8 cellular contexts compared by ENCODE assay signal in genomic region chr22:43346521-43346929, GRCh38. TPM values are rescaled to one million over a fixed set of nuclear protein-coding genes. Genes with fewer than 3 reads are reported as not detected.
DNase-seq lines count a peak whose midpoint lies in the region; ATAC-seq and TF ChIP-seq lines count a peak whose summit lies in the region.

No MANE protein-coding gene starts in this region.

- no peaks in the 10 kb centered on the region for H3K36me3 ChIP-seq in CD8-positive, alpha-beta T cell (ENCODE audit: insufficient read depth, low read length)
- H3K36me3 ChIP-seq in SK-N-SH (replicated peaks in 1 of 2; ENCODE audit: control insufficient read depth in 1 of 2, insufficient read depth in 2 of 2, low read length in 1 of 2) (no peaks in the 10 kb centered on the region), left ventricle myocardium inferior (no peaks in the 10 kb centered on the region), spleen (no peaks in the 10 kb centered on the region)

- H3K4me1 Mint-ChIP-seq in CD8-positive, alpha-beta T cell (ENCODE audit: low read depth), result peaks cover 9% of the 10 kb centered on the region

- no peaks in the 10 kb centered on the region for H4K20me1 ChIP-seq in SK-N-SH (ENCODE audit: insufficient read depth)

- TF ChIP-seq POLR2A in spleen (IDR thresholded peaks at IDR 0.05), result no peak

- peaks cover 58% of the 10 kb centered on the region for H3K27me3 Mint-ChIP-seq in CD8-positive, alpha-beta T cell (ENCODE audit: low read depth)

- no peaks in the 10 kb centered on the region for H3K36me3 Mint-ChIP-seq in CD8-positive, alpha-beta T cell

- ATAC-seq in CD8-positive, alpha-beta T cell, result peak; percentile 70
- ATAC-seq in GM18907 (IDR thresholded peaks at IDR 0.05; ENCODE audit: unreplicated experiment), result no peak

- intact Hi-C loops in CD8-positive, alpha-beta T cell (cut with DNase I, micrococcal nuclease), result loop anchor here (1.0 to 2.0 kb wide), 3 partner anchors 38 to 115 kb away; no protein-coding TSS in a partner anchor
- intact Hi-C loops in left ventricle myocardium inferior (cut with micrococcal nuclease), result loop anchor here (2.0 kb wide), 1 partner anchor 74 kb away; no protein-coding TSS in a partner anchor
- intact Hi-C loops in spleen (cut with DNase I; ENCODE audit: low total_unique reads), result loop anchor here (5.0 kb wide), 2 partner anchors 74 to 114 kb away; no protein-coding TSS in a partner anchor

- no peak for TF ChIP-seq EP300 in SK-N-SH (IDR thresholded peaks at IDR 0.05; ENCODE audit: borderline replicate concordance in 1 of 2, low read depth in 1 of 2, low read length in 1 of 2)

- CTCF ChIA-PET in CD8-positive, alpha-beta T cell (lab: Charles Lee), result interaction anchor here (0.7 to 4.5 kb wide), 43 partner anchors 9 to 138 kb away, joined by 3 to 151 read pairs (median 5); no protein-coding TSS in a partner anchor
- CTCF ChIA-PET in SK-N-SH (lab: Yijun Ruan, JAX), result interaction anchor here (0.6 to 5.6 kb wide), 50 partner anchors 9 to 161 kb away, joined by 3 to 207 read pairs (median 5); no protein-coding TSS in a partner anchor

- H3K27ac Mint-ChIP-seq in CD8-positive, alpha-beta T cell, result no peak overlapping the region

- DNase-seq in CD8-positive, alpha-beta T cell, result peak; percentile 44 to 81 (median 62)
- DNase-seq in HT-29 (ENCODE audit: low spot score) (peak; percentile 54), SK-N-SH (peak; percentile 73), left ventricle myocardium inferior (peak; percentile 67), spleen (peak; percentile 87), hippocampal formation (lab: John Stamatoyannopoulos, UW) (no peak)
- peak; percentile 67 for DNase-seq in activated naive CD4-positive, alpha-beta T cell treated with anti-CD3 and anti-CD28 coated beads, Interleukin-2, amount 50 U/mL, for 16 hours

- no peaks in the 10 kb centered on the region for H3K9me3 Mint-ChIP-seq in CD8-positive, alpha-beta T cell

- no CpG with 5 or more reads among the region's 8 CpGs for WGBS in SK-N-SH (ENCODE audit: low lambda C conversion rate)
- WGBS in spleen, 5 donors, result 12 to 19% (median 17%) methylated on average over 7 to 8 of the region's 8 CpGs

- no peak overlapping the region for H3K9ac ChIP-seq in SK-N-SH

- no peaks in the 10 kb centered on the region for H3K27me3 ChIP-seq in CD8-positive, alpha-beta T cell (ENCODE audit: insufficient read depth, low read length)
- H3K27me3 ChIP-seq in SK-N-SH (ENCODE audit: insufficient read depth), result no peaks in the 10 kb centered on the region
- peaks cover 99% of the 10 kb centered on the region for H3K27me3 ChIP-seq in left ventricle myocardium inferior (ENCODE audit: low read depth)
- peaks cover 0 to 82% (median 26%) of the 10 kb centered on the region in 7 donors for H3K27me3 ChIP-seq in spleen (replicated peaks in 1 of 7)

- peak; percentile 71 for TF ChIP-seq RAD21 in SK-N-SH (IDR thresholded peaks at IDR 0.05; ENCODE audit: low read length)

- no peak overlapping the region for H3K27ac ChIP-seq in CD8-positive, alpha-beta T cell (ENCODE audit: low read depth, low read length)
- no peak overlapping the region for H3K27ac ChIP-seq in SK-N-SH (ENCODE audit: low read depth in 2 of 2, low read length in 1 of 2)
- H3K27ac ChIP-seq in left ventricle myocardium inferior (replicated peaks), result no peak overlapping the region
- peak overlapping the region in 2 of 8 donors; percentile 38 to 41 for H3K27ac ChIP-seq in spleen

- H3K4me3 Mint-ChIP-seq in CD8-positive, alpha-beta T cell, result no peak overlapping the region

- POLR2A ChIA-PET in CD8-positive, alpha-beta T cell (lab: Charles Lee), result interaction anchor here (1.0 to 1.6 kb wide), 3 partner anchors 73 to 115 kb away, joined by 3 to 4 read pairs (median 4); no protein-coding TSS in a partner anchor
- POLR2A ChIA-PET in SK-N-SH (lab: Yijun Ruan, JAX), result no interaction called here

- TF ChIP-seq CTCF in CD8-positive, alpha-beta T cell (IDR thresholded peaks at IDR 0.05), result peak; percentile 69
- TF ChIP-seq CTCF in SK-N-SH (IDR thresholded peaks at IDR 0.05) (peak; percentile 49), left ventricle myocardium inferior (IDR thresholded peaks at IDR 0.05; ENCODE audit: borderline replicate concordance) (peak; percentile 87), spleen (IDR thresholded peaks at IDR 0.05 in 8 of 11, conservative IDR thresholded peaks at IDR 0.05 in 3 of 11) (peak; percentile 26 to 81 (median 69))

- no peaks in the 10 kb centered on the region for H3F3A ChIP-seq in SK-N-SH (replicated peaks; ENCODE audit: insufficient read depth)

- no peaks in the 10 kb centered on the region for H3K79me2 ChIP-seq in SK-N-SH (ENCODE audit: insufficient read depth)

- H3K9me3 ChIP-seq in CD8-positive, alpha-beta T cell (ENCODE audit: low read length), result no peaks in the 10 kb centered on the region
- no peaks in the 10 kb centered on the region for H3K9me3 ChIP-seq in SK-N-SH
- H3K9me3 ChIP-seq in left ventricle myocardium inferior (replicated peaks), result no peaks in the 10 kb centered on the region
- H3K9me3 ChIP-seq in spleen, result no peaks in the 10 kb centered on the region

- no peak overlapping the region for H3K4me2 ChIP-seq in SK-N-SH

- no peaks in the 10 kb centered on the region for H3K4me1 ChIP-seq in CD8-positive, alpha-beta T cell (ENCODE audit: insufficient read depth, low read length)
- peaks cover 0 to 4% of the 10 kb centered on the region in 2 experiments; a peak in 1 of 4 replicates for H3K4me1 ChIP-seq in SK-N-SH (ENCODE audit: control insufficient read depth in 1 of 2, insufficient read depth in 2 of 2, low read depth in 1 of 2, low read length in 1 of 2)
- peaks cover 22% of the 10 kb centered on the region for H3K4me1 ChIP-seq in left ventricle myocardium inferior
- H3K4me1 ChIP-seq in spleen, result peaks cover 0 to 47% (median 31%) of the 10 kb centered on the region in 6 donors

- no peak overlapping the region for H2AFZ ChIP-seq in SK-N-SH (ENCODE audit: low read depth)

- H3K9me2 ChIP-seq in SK-N-SH, result no peaks in the 10 kb centered on the region

- no peak overlapping the region for H3K4me3 ChIP-seq in CD8-positive, alpha-beta T cell (ENCODE audit: low read depth, low read length)
- H3K4me3 ChIP-seq in SK-N-SH (ENCODE audit: low read depth in 2 of 2, low read length in 1 of 2), result no peak overlapping the region
- no peak overlapping the region for H3K4me3 ChIP-seq in left ventricle myocardium inferior
- H3K4me3 ChIP-seq in spleen, result no peak overlapping the region

TF ChIP-seq in SK-N-SH, 30 proteins besides CTCF, POLR2A, EP300 and RAD21:
- 0 out of 2 replicates have a peak, but pooled peaks have one; percentile 18 for TF ChIP-seq RFX5 (IDR thresholded peaks at IDR 0.05; ENCODE audit: low read length)
- TF ChIP-seq SMC3 (IDR thresholded peaks at IDR 0.05; ENCODE audit: low read depth, low read length), result peak; percentile 76
- TF ChIP-seq JUND (IDR thresholded peaks at IDR 0.05), result no peak
- TF ChIP-seq NRF1 (IDR thresholded peaks at IDR 0.05; ENCODE audit: low read depth, low read length), result no peak
- TF ChIP-seq USF2 (IDR thresholded peaks at IDR 0.05; ENCODE audit: borderline replicate concordance, low read depth, low read length), result no peak
- no peak for TF ChIP-seq FOXJ3 (CRISPR knock-in tag; IDR thresholded peaks at IDR 0.05)
- no peak for TF ChIP-seq IRF3 (IDR thresholded peaks at IDR 0.05; ENCODE audit: low read depth, low read length)

RNA-seq across cellular contexts. Expression of gene SCUBE1, which starts 3.4 kb away (rescaled TPM):
- not detected for total RNA-seq in CD8-positive, alpha-beta T cell
- total RNA-seq in HT-29 (2014; rRNA removed; shearing (Covaris generic)), result 0.03 TPM in 1 of 2 replicates, not detected in the other
- polyA plus RNA-seq in SK-N-SH (2012; rRNA removed), result 0.06 and 0.56 TPM in 2 replicates
- 0.15 and 0.22 TPM in 2 replicates for polyA plus RNA-seq in SK-N-SH (2012; cell fraction: cytosol; rRNA removed)
- 0.24 and 0.47 TPM in 2 replicates for polyA plus RNA-seq in SK-N-SH (2012; cell fraction: nucleus; rRNA removed)
- total RNA-seq in left ventricle myocardium inferior, result 0.14 TPM
- total RNA-seq in spleen, result 10 to 100 TPM; 12.5 to 43.5 (median 20.3) TPM
- 1 to 10 TPM in 2 of 3 donors, under 1 TPM in 1; 0.46 to 3.0 (median 2.0) TPM for polyA plus RNA-seq in spleen

Comparison
In these comparisons a context has a peak if more than half of its experiments do, and no peak if none do; other contexts are left out.
1. DNase-seq: peak in CD8-positive, alpha-beta T cell (7 of 7), HT-29 (single experiment), SK-N-SH (single experiment), activated naive CD4-positive, alpha-beta T cell treated with anti-CD3 and anti-CD28 coated beads, Interleukin-2, amount 50 U/mL, for 16 hours (single experiment), left ventricle myocardium inferior (single experiment) and spleen (single experiment); none in hippocampal formation (0 of 2).
2. RNA of gene SCUBE1, which starts 3.4 kb away (total RNA-seq): 12.5 to 43.5 TPM in spleen; 0.14 TPM in left ventricle myocardium inferior (single experiment), not detected in CD8-positive, alpha-beta T cell and 0.03 TPM in HT-29; every median in the first group is over 10 times any median in the second.
3. Peak in every context shown above with its lines, with median percentiles within 50 percentile points of each other: CTCF ChIP-seq.